ENCODE assay signal across 8 cellular contexts in genomic region chr2:112749755-112750559, GRCh38. TPM values are rescaled to one million over a fixed set of nuclear protein-coding genes. Genes with fewer than 3 reads are reported as not detected.
A peak's percentile ranks its signal among the peaks of the same experiment; 100 is the strongest.
DNase-seq lines count a peak whose midpoint lies in the region; ATAC-seq, FAIRE-seq and TF ChIP-seq lines count a peak whose summit lies in the region.

No MANE protein-coding gene starts in this region.

- H2BK20ac ChIP-seq in H1 (ENCODE audit: low read length) = no peak overlapping the region

- H2BK5ac ChIP-seq in H1 (ENCODE audit: low read depth, low read length) = no peak overlapping the region

- H3K23me2 ChIP-seq in H1 (ENCODE audit: low read depth, low read length) = no peaks in the 10 kb centered on the region

- no peak for TF ChIP-seq EP300 in H1 (IDR thresholded peaks at IDR 0.05; ENCODE audit: borderline replicate concordance in 1 of 2, low read depth in 2 of 2, low read length in 2 of 2)

- no peak overlapping the region for H3K14ac ChIP-seq in H1 (ENCODE audit: insufficient read length)

- no peak overlapping the region for H2AK5ac ChIP-seq in H1 (ENCODE audit: low read depth, low read length)

- WGBS in H1 (ENCODE audit: extremely low coverage in 1 of 2, insufficient coverage in 1 of 2, insufficient read length in 1 of 2, insufficient replicate concordance in 2 of 2, low coverage in 1 of 2, low lambda C conversion rate in 2 of 2, missing lambda C conversion rate in 1 of 2), 2 experiments = 78% methylated on average over 9 of the region's 9 CpGs; no CpG with 5 or more reads in 1 of the 2 experiments

- no peak overlapping the region for H3K23ac ChIP-seq in H1 (ENCODE audit: insufficient read length)

- H3K9me3 ChIP-seq in H1 (ENCODE audit: insufficient read depth in 2 of 2, low read depth in 1 of 2, low read length in 1 of 2) = no peaks in the 10 kb centered on the region

- H3K27me3 ChIP-seq in H1 (replicated peaks in 1 of 4; ENCODE audit: control insufficient read depth in 3 of 4, extremely low read depth in 1 of 4, insufficient read depth in 3 of 4, low read length in 3 of 4) = no peaks in the 10 kb centered on the region

- no peaks in the 10 kb centered on the region for H3K4me1 ChIP-seq in H1 (replicated peaks in 1 of 4; ENCODE audit: control insufficient read depth in 3 of 4, insufficient read depth in 4 of 4, low read length in 3 of 4)

- no peak overlapping the region for H3K4me2 ChIP-seq in H1 (ENCODE audit: insufficient read depth in 1 of 2, low read depth in 2 of 2, low read length in 2 of 2)

- TF ChIP-seq RAD21 in H1 (IDR thresholded peaks at IDR 0.05 in 1 of 2, conservative IDR thresholded peaks at IDR 0.05 in 1 of 2; ENCODE audit: low read depth in 2 of 2, low read length in 2 of 2) = peak; percentile 88 to 90

- H2BK15ac ChIP-seq in H1 (ENCODE audit: low read length) = no peak overlapping the region

- no peak overlapping the region for H3K18ac ChIP-seq in H1 (ENCODE audit: extremely low read depth, low read length)

- no peak overlapping the region; the same call in 1 of the 2 replicates for H3K27ac ChIP-seq in 22Rv1
- H3K27ac ChIP-seq in H1 (ENCODE audit: low read depth, low read length) = peak overlapping the region; percentile 21; the same call in 1 of the 2 replicates

- H4K91ac ChIP-seq in H1 (replicated peaks; ENCODE audit: insufficient read length, low read length) = no peak overlapping the region

- no peak overlapping the region; the same call in 1 of the 2 replicates for H4K8ac ChIP-seq in H1 (ENCODE audit: extremely low read depth, insufficient read depth, low read length)

- no peaks in the 10 kb centered on the region; a peak in 1 of 4 replicates for H3K79me2 ChIP-seq in H1 (ENCODE audit: control insufficient read depth in 1 of 2, insufficient read depth in 2 of 2, low read length in 2 of 2)

- POLR2A ChIA-PET in H1 (lab: Charles Lee; ENCODE audit: partially characterized antibody) = interaction anchor here (0.9 kb wide), 1 partner anchor 135 kb away, joined by 5 read pairs; no protein-coding TSS in a partner anchor

- H4K20me1 ChIP-seq in H1 (replicated peaks in 1 of 2; ENCODE audit: control insufficient read depth in 1 of 2, insufficient read depth in 2 of 2, low read length in 2 of 2) = peaks cover 2% of the 10 kb centered on the region in 2 experiments

- FAIRE-seq in GM12891 (lab: Jason Lieb, UNC) = peak; percentile 88
- FAIRE-seq in H1 (lab: Jason Lieb, UNC) = peak; percentile 89

- H3K56ac ChIP-seq in H1 (replicated peaks; ENCODE audit: insufficient read length, low read depth, low read length) = no peak overlapping the region

- peak; percentile 47 for DNase-seq in GM12891 (ENCODE audit: insufficient read length, low spot score)
- DNase-seq in NOMO-1 treated with dmso at 0.1 percent for 144 hours (lab: John Stamatoyannopoulos, UW; ENCODE audit: unreplicated experiment) = peak; percentile 48
- peak; percentile 12 for DNase-seq in activated CD8-positive, alpha-beta memory T cell treated with anti-CD3 and anti-CD28 coated beads, Interleukin-2, amount 50 U/mL, for 1 hour (ENCODE audit: extremely low read depth)
- DNase-seq in H1 (ENCODE audit: low read depth in 1 of 2, low spot score in 2 of 2) = peak in 1 of 2 experiments; percentile 86
- peak; percentile 82 for DNase-seq in myocyte (ENCODE audit: low read depth)
- peak; percentile 78 for DNase-seq in stimulated activated CD8-positive, alpha-beta memory T cell treated with anti-CD3 and anti-CD28 coated beads, Interleukin-7, amount 100 ng/mL, for 24 hours (ENCODE audit: low read depth)

- H3K4ac ChIP-seq in H1 (replicated peaks; ENCODE audit: insufficient read length, low read depth, low read length) = no peak overlapping the region

- H3K79me1 ChIP-seq in H1 (ENCODE audit: low read depth, low read length) = peaks cover 2% of the 10 kb centered on the region; the same call in 1 of the 2 replicates

- H3K4me3 ChIP-seq in H1 (ENCODE audit: extremely low read depth in 1 of 4, insufficient read depth in 2 of 4, low read depth in 3 of 4, low read length in 4 of 4) = no peak overlapping the region

- no peak overlapping the region for H4K5ac ChIP-seq in H1 (ENCODE audit: insufficient read length, low read depth, low read length)

- H2BK12ac ChIP-seq in H1 (ENCODE audit: low read depth, low read length) = no peak overlapping the region

- no peak overlapping the region for H3K9ac ChIP-seq in H1 (replicated peaks in 1 of 4; ENCODE audit: extremely low read depth in 1 of 4, low read depth in 3 of 4, low read length in 3 of 4)

- CTCF ChIA-PET in H1 (lab: Charles Lee; ENCODE audit: partially characterized antibody) = interaction anchor here (0.6 to 9.8 kb wide), 30 partner anchors 10 to 246 kb away, joined by 3 to 178 read pairs (median 4); no protein-coding TSS in a partner anchor

- no peak overlapping the region for H2AFZ ChIP-seq in H1 (ENCODE audit: low read length)

- peak; percentile 89 for ATAC-seq in HG03354 (IDR thresholded peaks at IDR 0.05; ENCODE audit: poor library complexity, severe bottlenecking, unreplicated experiment)

- H3K36me3 ChIP-seq in H1 (ENCODE audit: control insufficient read depth in 2 of 4, insufficient read depth in 4 of 4, low read length in 3 of 4) = peaks cover 0 to 33% (median 17%) of the 10 kb centered on the region in 4 experiments; a peak in 6 of 8 replicates

- TF ChIP-seq POLR2A in GM12891 (IDR thresholded peaks at IDR 0.05; ENCODE audit: low read depth, low read length) (no peak), H1 (IDR thresholded peaks at IDR 0.05; ENCODE audit: control extremely low read depth in 1 of 2, low read depth in 2 of 2, low read length in 2 of 2) (no peak)

- H2BK120ac ChIP-seq in H1 (replicated peaks; ENCODE audit: low read depth, low read length) = no peak overlapping the region

- TF ChIP-seq CTCF in 22Rv1 (IDR thresholded peaks at IDR 0.05) (peak; percentile 97), H1 (IDR thresholded peaks at IDR 0.05; ENCODE audit: control extremely low read depth in 1 of 3, insufficient read depth in 1 of 3, low read depth in 1 of 3, low read length in 3 of 3) (peak; percentile 91 to 95 (median 92))

TF ChIP-seq in GM12891, 5 proteins besides CTCF, POLR2A, EP300 and RAD21:
- no peak for TF ChIP-seq POLR2AphosphoS5 (IDR thresholded peaks at IDR 0.05; ENCODE audit: low read depth, low read length)

TF ChIP-seq in H1, 55 proteins besides CTCF, POLR2A, EP300 and RAD21 (continues in another document):
- TF ChIP-seq MAFK (IDR thresholded peaks at IDR 0.05; ENCODE audit: low read depth, low read length) = no peak
- no peak for TF ChIP-seq TEAD4 (IDR thresholded peaks at IDR 0.05; ENCODE audit: low read depth, low read length)
- no peak for TF ChIP-seq TAF7 (optimal IDR thresholded peaks at IDR 0.05; ENCODE audit: borderline replicate concordance, low read depth, low read length)
- TF ChIP-seq CBX8 (IDR thresholded peaks at IDR 0.05; ENCODE audit: borderline replicate concordance, low read depth, low read length) = no peak
- TF ChIP-seq EGR1 (IDR thresholded peaks at IDR 0.05; ENCODE audit: borderline replicate concordance, low read depth, low read length) = no peak
- TF ChIP-seq ZNF274 (IDR thresholded peaks at IDR 0.05; ENCODE audit: borderline replicate concordance, extremely low read depth, low read length) = no peak
- TF ChIP-seq CEBPB (IDR thresholded peaks at IDR 0.05; ENCODE audit: low read depth, low read length) = no peak
- no peak for TF ChIP-seq SAP30 (IDR thresholded peaks at IDR 0.05; ENCODE audit: insufficient read depth, insufficient replicate concordance, low read length)
- no peak for TF ChIP-seq PHF8 (conservative IDR thresholded peaks at IDR 0.05; ENCODE audit: low read depth, low read length)
- no peak for TF ChIP-seq FOSL1 (IDR thresholded peaks at IDR 0.05; ENCODE audit: insufficient read depth, low read depth, low read length)
- TF ChIP-seq RXRA (IDR thresholded peaks at IDR 0.05; ENCODE audit: insufficient read depth, low read depth, low read length) = no peak

RNA-seq across cellular contexts. Expression of gene CKAP2L, which starts 14.5 kb away (rescaled TPM):
- polyA plus RNA-seq in GM12891 (2012; ENCODE audit: low read depth, missing spikeins) = 6.7 TPM
- total RNA-seq in H1 (2021; fragmentation: NEBNext Ultra II Directional; extraction: Animal tissue kit (Norgen Biotek cat#: 25700)) = 19.3 and 20.7 TPM in 2 replicates
- 1.6 and 2.5 TPM in 2 replicates for polyA plus RNA-seq in H1 (2011; rRNA removed)
- 4.1 TPM for polyA plus RNA-seq in H1 (2011; cell fraction: cytosol; rRNA removed)
- 4.1 TPM for polyA plus RNA-seq in H1 (2011; cell fraction: nucleus; rRNA removed)
- 5.7 to 11.6 TPM (median 6.5 TPM) in 4 replicates for polyA plus RNA-seq in H1 (2012, experiment 1 of 2)
- polyA plus RNA-seq in H1 (2012, experiment 2 of 2) = 0.55 TPM
- polyA plus RNA-seq in H1 (2013, experiment 1 of 2) = 12.2 TPM
- 11.0 TPM for polyA plus RNA-seq in H1 (2013, experiment 2 of 2)
- 7.0 and 12.7 TPM in 2 replicates for polyA minus RNA-seq in H1 (2011; rRNA and poly(A)+ RNA removed)
- polyA minus RNA-seq in H1 (2011; cell fraction: cytosol; rRNA and poly(A)+ RNA removed) = 5.7 TPM
- 18.7 TPM for polyA minus RNA-seq in H1 (2011; cell fraction: nucleus; rRNA and poly(A)+ RNA removed)
- total RNA-seq in myocyte = 0.05 and 2.0 TPM in 2 replicates
- 0.08 TPM for polyA plus RNA-seq in myocyte (2012)

RNA-seq across cellular contexts. Expression of gene NT5DC4, which starts 29.1 kb away (rescaled TPM):
- polyA plus RNA-seq in GM12891 (2012; ENCODE audit: low read depth, missing spikeins) = 2.1 TPM
- not detected in 2 replicates for total RNA-seq in H1 (2021; fragmentation: NEBNext Ultra II Directional; extraction: Animal tissue kit (Norgen Biotek cat#: 25700))
- not detected in 2 replicates for polyA plus RNA-seq in H1 (2011; rRNA removed)
- polyA plus RNA-seq in H1 (2011; cell fraction: cytosol; rRNA removed) = not detected
- polyA plus RNA-seq in H1 (2011; cell fraction: nucleus; rRNA removed) = not detected
- polyA plus RNA-seq in H1 (2012, experiment 1 of 2) = not detected in 4 replicates
- polyA plus RNA-seq in H1 (2012, experiment 2 of 2) = not detected
- polyA plus RNA-seq in H1 (2013, experiment 1 of 2) = not detected
- not detected for polyA plus RNA-seq in H1 (2013, experiment 2 of 2)
- polyA minus RNA-seq in H1 (2011; rRNA and poly(A)+ RNA removed) = not detected in 2 replicates
- polyA minus RNA-seq in H1 (2011; cell fraction: cytosol; rRNA and poly(A)+ RNA removed) = not detected
- polyA minus RNA-seq in H1 (2011; cell fraction: nucleus; rRNA and poly(A)+ RNA removed) = not detected
- total RNA-seq in myocyte = not detected in 2 replicates
- polyA plus RNA-seq in myocyte (2012) = not detected

RNA-seq across cellular contexts. Expression of gene IL1A, which starts 34.3 kb away (rescaled TPM):
- polyA plus RNA-seq in GM12891 (2012; ENCODE audit: low read depth, missing spikeins) = 1.1 TPM
- 0.34 and 0.74 TPM in 2 replicates for total RNA-seq in H1 (2021; fragmentation: NEBNext Ultra II Directional; extraction: Animal tissue kit (Norgen Biotek cat#: 25700))
- 0.25 and 0.32 TPM in 2 replicates for polyA plus RNA-seq in H1 (2011; rRNA removed)
- polyA plus RNA-seq in H1 (2011; cell fraction: cytosol; rRNA removed) = 0.25 TPM
- polyA plus RNA-seq in H1 (2011; cell fraction: nucleus; rRNA removed) = 0.07 TPM
- polyA plus RNA-seq in H1 (2012, experiment 1 of 2) = 0.21 to 0.69 TPM (median 0.60 TPM) in 4 replicates
- not detected for polyA plus RNA-seq in H1 (2012, experiment 2 of 2)
- 0.51 TPM for polyA plus RNA-seq in H1 (2013, experiment 1 of 2)
- polyA plus RNA-seq in H1 (2013, experiment 2 of 2) = 0.55 TPM
- polyA minus RNA-seq in H1 (2011; rRNA and poly(A)+ RNA removed) = 0.37 and 0.41 TPM in 2 replicates
- polyA minus RNA-seq in H1 (2011; cell fraction: cytosol; rRNA and poly(A)+ RNA removed) = not detected
- 0.60 TPM for polyA minus RNA-seq in H1 (2011; cell fraction: nucleus; rRNA and poly(A)+ RNA removed)
- not detected in 2 replicates for total RNA-seq in myocyte
- polyA plus RNA-seq in myocyte (2012) = not detected
